9 cellular contexts compared by ENCODE assay signal in genomic region chr4:163591614-163592020, GRCh38.
A peak's percentile ranks its signal among the peaks of the same experiment; 100 is the strongest.
DNase-seq lines count a peak whose midpoint lies in the region; ATAC-seq and TF ChIP-seq lines count a peak whose summit lies in the region.
"Had no signal": no experiment of that assay in that cellular context is flagged by ENCODE, and none has a peak within 500 bp of the region (broad histone marks: within the 10 kb centered on the region; RNA-seq: fewer than 3 reads in every experiment).

No MANE protein-coding gene starts in this region.

- no peak overlapping the region for H3K4me3 ChIP-seq in right atrium auricular region
- H3K4me3 ChIP-seq: A549 had no signal

- no peaks in the 10 kb centered on the region for H3K27me3 ChIP-seq in right atrium auricular region

- H3K36me3 ChIP-seq in right atrium auricular region = no peaks in the 10 kb centered on the region

- no peaks in the 10 kb centered on the region for H3K4me1 ChIP-seq in right atrium auricular region
- H3K4me1 ChIP-seq: A549 had no signal

- peaks cover 0 to 4% of the 10 kb centered on the region in 2 donors for H3K9me3 ChIP-seq in right atrium auricular region
- H3K9me3 ChIP-seq: A549 had no signal

- intact Hi-C loops in Right ventricle myocardium inferior (cut with DNase I) = no loop called here

- ATAC-seq in Right ventricle myocardium inferior = peak; percentile 42
- peak; percentile 77 for ATAC-seq in HG02884 (IDR thresholded peaks at IDR 0.05; ENCODE audit: unreplicated experiment)
- ATAC-seq: A549 had no signal

- DNase-seq in Right ventricle myocardium inferior (ENCODE audit: missing footprints) = no peak
- no peak for DNase-seq in right atrium auricular region (ENCODE audit: low spot score)
- DNase-seq in NCI-H69 (lab: John Stamatoyannopoulos, UW) = peak; percentile 39
- DNase-seq in superior temporal gyrus (ENCODE audit: extremely low spot score) = peak; percentile 38
- no peak for DNase-seq in Ammon's horn (ENCODE audit: low spot score)
- no peak for DNase-seq in NCI-H2107 treated with DMSO at 0.1 percent for 48 hours (lab: John Stamatoyannopoulos, UW; ENCODE audit: unreplicated experiment)
- DNase-seq in HuH-7.5 (ENCODE audit: low spot score) = no peak

- no peak overlapping the region for H3K27ac ChIP-seq in right atrium auricular region
- H3K27ac ChIP-seq: A549 had no signal

- TF ChIP-seq CTCF in right atrium auricular region (IDR thresholded peaks at IDR 0.05) = no peak

Comparison
In these comparisons a context has a peak if more than half of its experiments do, and no peak if none do; other contexts are left out.
1. DNase-seq: peak in NCI-H69 (single experiment) and superior temporal gyrus (single experiment); none in Right ventricle myocardium inferior (single experiment), right atrium auricular region (single experiment), Ammon's horn (single experiment), NCI-H2107 treated with DMSO at 0.1 percent for 48 hours (single experiment) and HuH-7.5 (single experiment).